ENCODE assay signal across 23 cellular contexts in genomic region chr9:127890053-127890452, GRCh38. TPM values are rescaled to one million over a fixed set of nuclear protein-coding genes. Genes with fewer than 3 reads are reported as not detected.
"Had no signal": no experiment of that assay in that cellular context is flagged by ENCODE, and none has a peak within 500 bp of the region (broad histone marks: within the 10 kb centered on the region; RNA-seq: fewer than 3 reads in every experiment).

No MANE protein-coding gene starts in this region.

- H3K9me3 ChIP-seq: ovary, thoracic aorta had no signal

- H3K27me3 ChIP-seq: esophagus squamous epithelium, foreskin keratinocyte, hepatocyte, ovary, right atrium auricular region, sigmoid colon, stomach had no signal

- H3K79me2 ChIP-seq: hepatocyte had no signal

- H3K27ac ChIP-seq: esophagus squamous epithelium, foreskin keratinocyte, hepatocyte, ovary, right atrium auricular region, sigmoid colon, skin epidermis, stomach, thoracic aorta had no signal

- H3K4me1 ChIP-seq: foreskin keratinocyte, sigmoid colon had no signal

- H3K36me3 ChIP-seq: ovary had no signal

- H3K4me2 ChIP-seq: hepatocyte had no signal

- H2AFZ ChIP-seq: hepatocyte had no signal

- DNase-seq: effector memory CD8-positive, alpha-beta T cell; esophagus squamous epithelium; foreskin keratinocyte; head of caudate nucleus; kidney; left colon; left ventricle myocardium superior; mesendoderm; naive B cell; ovary; sigmoid colon; stimulated activated CD4-positive, alpha-beta T cell treated with anti-CD3 and anti-CD28 coated beads, Interleukin-2, amount 100 ng/mL, for 24 hours; stimulated activated CD4-positive, alpha-beta T cell treated with anti-CD3 and anti-CD28 coated beads, Interleukin-4, amount 100 ng/mL, for 4 hours; stimulated activated naive CD4-positive, alpha-beta T cell; stomach; substantia nigra; trophoblast cell had no signal

- ATAC-seq: effector memory CD8-positive, alpha-beta T cell; foreskin keratinocyte; left colon; left ventricle myocardium superior had no signal

- H3K4me3 ChIP-seq: esophagus squamous epithelium, hepatocyte, lung, ovary, right atrium auricular region, sigmoid colon, skin epidermis, stomach, thoracic aorta had no signal

RNA-seq across cellular contexts. Expression of gene ENG, which starts 35.6 kb away (rescaled TPM):
- polyA plus RNA-seq: neural cell had no signal

RNA-seq across cellular contexts. Expression of gene PIP5KL1, which starts 40.5 kb away (rescaled TPM):
- total RNA-seq: left ventricle myocardium superior had no signal
